Comparison of ENCODE assay signal across 13 cellular contexts in the genomic region with DNA sequence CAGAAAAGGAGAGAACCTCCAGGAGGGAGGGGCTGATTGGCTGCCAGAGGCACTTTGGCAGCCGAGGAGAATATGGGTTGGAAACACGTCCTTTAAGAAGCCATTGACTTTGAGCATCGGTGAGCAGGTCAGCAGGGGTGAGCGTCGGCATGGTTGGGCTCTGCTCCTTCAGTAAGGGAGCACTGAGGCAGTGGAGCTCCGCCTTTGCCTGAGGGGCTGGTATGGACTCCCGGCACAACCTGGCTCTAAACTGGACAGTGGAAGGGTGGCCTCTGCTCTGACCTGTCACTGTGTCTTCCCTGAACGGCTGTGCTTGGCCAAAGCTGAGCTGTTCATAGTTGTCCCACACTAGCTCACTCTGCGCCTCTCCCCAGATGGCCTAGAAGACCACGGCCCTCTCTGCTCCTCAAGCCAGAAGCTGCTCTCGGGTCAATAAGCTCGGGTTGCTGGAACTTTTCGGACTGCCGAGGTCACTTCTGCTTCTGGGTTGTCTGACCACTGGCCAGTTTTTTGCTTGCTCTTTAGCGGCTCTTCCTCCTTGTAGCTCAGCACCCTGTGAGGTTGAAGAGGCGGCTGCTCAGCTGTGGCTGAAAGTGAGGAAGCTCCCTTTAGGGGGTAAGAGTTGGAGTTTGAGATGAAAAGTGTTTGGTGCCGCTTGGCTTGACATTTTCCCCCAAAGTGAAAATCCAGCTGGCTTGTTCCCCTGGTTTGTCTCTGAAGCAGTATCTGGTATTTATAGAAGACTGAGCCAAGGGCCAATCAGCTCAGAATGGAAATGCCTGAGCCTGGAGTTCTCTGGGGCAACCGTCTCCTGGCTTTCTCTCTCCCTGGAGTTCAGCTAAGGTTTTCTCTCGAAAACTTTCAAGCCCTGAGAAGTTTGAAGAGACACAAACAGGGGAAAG.
A peak's percentile ranks its signal among the peaks of the same experiment; 100 is the strongest.
DNase-seq lines count a peak whose midpoint lies in the region; ATAC-seq and TF ChIP-seq lines count a peak whose summit lies in the region.
"Had no signal": no experiment of that assay in that cellular context is flagged by ENCODE, and none has a peak within 500 bp of the region (broad histone marks: within the 10 kb centered on the region; RNA-seq: fewer than 3 reads in every experiment).

No MANE protein-coding gene starts in this region.

- H3K4me1 ChIP-seq in esophagus squamous epithelium: peaks cover 0 to 10% (median 3%) of the 10 kb centered on the region in 3 donors

- H3K9me3 ChIP-seq in esophagus squamous epithelium: no peaks in the 10 kb centered on the region

- WGBS in esophagus squamous epithelium, 2 donors: 50 to 57% methylated on average over 18 to 19 of the region's 19 CpGs

- TF ChIP-seq CTCF in esophagus squamous epithelium (IDR thresholded peaks at IDR 0.05): no peak

- ATAC-seq in esophagus mucosa (no peak), GM21423 (IDR thresholded peaks at IDR 0.05; ENCODE audit: unreplicated experiment) (no peak)
- ATAC-seq: activated CD4-positive, CD25-positive, alpha-beta regulatory T cell treated with anti-CD3 and anti-CD28 coated beads, Interleukin-2, amount 50 U/mL, for 24 hours had no signal

- DNase-seq in OCI-M1 (lab: John Stamatoyannopoulos, UW): peak; percentile 60
- no peak for DNase-seq in esophagus squamous epithelium (lab: John Stamatoyannopoulos, UW)
- peak; percentile 27 for DNase-seq in mucosa of gallbladder (ENCODE audit: low spot score)
- DNase-seq in superior temporal gyrus (ENCODE audit: extremely low spot score): peak; percentile 18
- DNase-seq in activated CD4-positive, alpha-beta T cell treated with anti-CD3 and anti-CD28 coated beads, Interleukin-2, amount 50 U/mL, for 48 hours: no peak
- DNase-seq in DMS 273 treated with DMSO at 0.1 percent for 48 hours (lab: John Stamatoyannopoulos, UW): no peak
- DNase-seq: activated naive CD8-positive, alpha-beta T cell treated with anti-CD3 and anti-CD28 coated beads for 36 hours; DMS79; NCI-H1048; stimulated activated CD4-positive, alpha-beta T cell treated with anti-CD3 and anti-CD28 coated beads, Interleukin-2, amount 100 ng/mL, for 24 hours had no signal

- intact Hi-C loops in esophagus squamous epithelium (cut with DNase I): no loop called here

- TF ChIP-seq POLR2A in esophagus squamous epithelium (IDR thresholded peaks at IDR 0.05): no peak

- H3K27ac ChIP-seq in esophagus squamous epithelium: peak overlapping the region; percentile 2 to 22 (median 10)

- H3K36me3 ChIP-seq in esophagus squamous epithelium: no peaks in the 10 kb centered on the region

- no peak overlapping the region for H3K4me3 ChIP-seq in esophagus squamous epithelium

- no peaks in the 10 kb centered on the region for H3K27me3 ChIP-seq in esophagus squamous epithelium

Comparison
In these comparisons a context has a peak if more than half of its experiments do, and no peak if none do; other contexts are left out.
1. DNase-seq: peak in OCI-M1 (single experiment), mucosa of gallbladder (single experiment) and superior temporal gyrus (single experiment); none in esophagus squamous epithelium (single experiment), activated CD4-positive, alpha-beta T cell treated with anti-CD3 and anti-CD28 coated beads, Interleukin-2, amount 50 U/mL, for 48 hours (0 of 2) and DMS 273 treated with DMSO at 0.1 percent for 48 hours (single experiment).